8 cellular contexts compared by ENCODE assay signal in genomic region chr14:34629657-34630529, GRCh38. TPM values are rescaled to one million over a fixed set of nuclear protein-coding genes. Genes with fewer than 3 reads are reported as not detected.
DNase-seq lines count a peak whose midpoint lies in the region; ATAC-seq and TF ChIP-seq lines count a peak whose summit lies in the region.

TSS of gene SNX6 (minus strand) at chr14:34630148. CDS start at chr14:34630116, 32 bp downstream.

- peaks cover 0 to 3% (median 2%) of the 10 kb centered on the region in 3 donors for H3K27me3 Mint-ChIP-seq in CD14-positive monocyte (ENCODE audit: low read depth in 3 of 3)

- no peaks in the 10 kb centered on the region for H3K36me3 ChIP-seq in effector memory CD4-positive, alpha-beta T cell (ENCODE audit: control insufficient read depth, insufficient read depth, low read length)

- peak within 1 kb of the TSS; percentile 95 for H3K27ac ChIP-seq in effector memory CD4-positive, alpha-beta T cell (ENCODE audit: insufficient read depth, low read length, poor library complexity, severe bottlenecking)

- H3K4me1 ChIP-seq in effector memory CD4-positive, alpha-beta T cell (ENCODE audit: control insufficient read depth, insufficient read depth, low read length, poor library complexity, severe bottlenecking) = peaks cover 6% of the 10 kb centered on the region

- DNase-seq in CD14-positive monocyte (ENCODE audit: low spot score) (peak; percentile 79), GM19238 (ENCODE audit: insufficient read length, low spot score) (peak; percentile 98), NCI-H748 treated with DMSO at 0.1 percent for 48 hours (lab: John Stamatoyannopoulos, UW) (peak; percentile 42), medulla oblongata (ENCODE audit: extremely low spot score) (peak; percentile 90)
- peak; percentile 76 to 80 (median 78) for DNase-seq in effector memory CD4-positive, alpha-beta T cell
- peak; percentile 62 for DNase-seq in stimulated activated CD8-positive, alpha-beta memory T cell treated with anti-CD3 and anti-CD28 coated beads, Interleukin-12 subunit alpha, Interleukin-12 subunit beta, amount 100 ng/mL, for 1 hour (ENCODE audit: low read depth)

- peaks cover 3 to 21% of the 10 kb centered on the region in 2 donors for H3K36me3 Mint-ChIP-seq in CD14-positive monocyte

- H3K27me3 ChIP-seq in effector memory CD4-positive, alpha-beta T cell (replicated peaks; ENCODE audit: control insufficient read depth, insufficient read depth, low read length, poor library complexity, severe bottlenecking) = no peaks in the 10 kb centered on the region

- peak within 1 kb of the TSS; percentile 89 to 98 (median 95) for H3K27ac Mint-ChIP-seq in CD14-positive monocyte

- peak within 1 kb of the TSS; percentile 99 for H3K4me3 ChIP-seq in effector memory CD4-positive, alpha-beta T cell (ENCODE audit: insufficient read depth, low read depth, low read length, poor library complexity, severe bottlenecking)

- intact Hi-C loops in CD14-positive monocyte (cut with micrococcal nuclease) = no loop called here

- H3K4me1 Mint-ChIP-seq in CD14-positive monocyte = peaks cover 35% of the 10 kb centered on the region

- H3K9me3 ChIP-seq in effector memory CD4-positive, alpha-beta T cell (ENCODE audit: control insufficient read depth, low read length) = no peaks in the 10 kb centered on the region

- CTCF ChIA-PET in activated CD8-positive, alpha-beta memory T cell treated with anti-CD3 and anti-CD28 coated beads for 36 hours (lab: Charles Lee) = interaction anchor here (0.7 kb wide), 1 partner anchor 317 kb away, joined by 3 read pairs; no protein-coding TSS in a partner anchor

- H3K4me3 Mint-ChIP-seq in CD14-positive monocyte = peak within 1 kb of the TSS; percentile 89 to 97

- POLR2A ChIA-PET in activated CD8-positive, alpha-beta memory T cell treated with anti-CD3 and anti-CD28 coated beads for 36 hours (lab: Charles Lee) = interaction anchor here (0.6 kb wide), 1 partner anchor 139 kb away, joined by 4 read pairs; no protein-coding TSS in a partner anchor

- no peaks in the 10 kb centered on the region for H3K9me3 Mint-ChIP-seq in CD14-positive monocyte

- peak; percentile 94 for ATAC-seq in HG03439 (IDR thresholded peaks at IDR 0.05; ENCODE audit: unreplicated experiment)

- TF ChIP-seq CTCF in CD14-positive monocyte (IDR thresholded peaks at IDR 0.05) = no peak

RNA-seq across cellular contexts. Expression of gene SNX6, which starts in this region (rescaled TPM):
- 100 to 1,000 TPM; 114 to 115 TPM for polyA plus RNA-seq in CD14-positive monocyte
- total RNA-seq in activated CD8-positive, alpha-beta memory T cell treated with anti-CD3 and anti-CD28 coated beads for 36 hours = 10 to 100 TPM; 55.6 to 59.4 TPM

Comparison
In these comparisons a context has a peak if more than half of its experiments do, and no peak if none do; other contexts are left out.
1. Peak in every context shown above with its lines: DNase-seq, ATAC-seq, H3K4me3 ChIP-seq and H3K27ac ChIP-seq.
2. DNase-seq: peak in every context shown above with its lines; median percentile 98 in GM19238; 90 in medulla oblongata; 79 in CD14-positive monocyte; 78 in effector memory CD4-positive, alpha-beta T cell; 62 in stimulated activated CD8-positive, alpha-beta memory T cell treated with anti-CD3 and anti-CD28 coated beads, Interleukin-12 subunit alpha, Interleukin-12 subunit beta, amount 100 ng/mL, for 1 hour; 42 in NCI-H748 treated with DMSO at 0.1 percent for 48 hours.